In the genomic region with DNA sequence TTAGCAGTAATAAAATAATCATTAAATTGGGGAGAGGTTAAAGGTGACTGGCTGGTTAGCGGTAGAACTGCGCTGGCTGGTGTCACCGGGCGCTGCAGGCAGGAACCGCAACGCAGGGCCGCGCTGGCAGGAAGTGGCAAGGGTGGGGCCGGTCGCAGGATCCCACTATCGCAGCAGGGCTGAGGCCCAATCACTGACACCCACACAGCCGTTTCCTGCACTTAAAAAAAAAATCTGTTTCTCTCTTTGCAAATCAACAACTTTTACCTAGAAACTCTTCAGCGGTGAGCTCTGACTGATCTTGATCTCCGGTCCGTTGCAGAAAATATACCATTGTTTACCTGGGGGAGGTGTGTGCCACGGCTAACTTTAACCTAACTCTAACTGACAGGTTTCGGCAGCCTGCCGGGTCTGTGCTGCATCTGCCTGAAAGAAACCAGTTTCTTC, we compare ENCODE assay signal across 8 cellular contexts. TPM values are rescaled to one million over a fixed set of nuclear protein-coding genes. Genes with fewer than 3 reads are reported as not detected.
DNase-seq lines count a peak whose midpoint lies in the region; ATAC-seq and TF ChIP-seq lines count a peak whose summit lies in the region.

No MANE protein-coding gene starts in this region.

- H3K27ac ChIP-seq in endodermal cell (ENCODE audit: low read depth, low read length): no peak overlapping the region

- H3K9me3 ChIP-seq in endodermal cell (ENCODE audit: control insufficient read depth, low read length): no peaks in the 10 kb centered on the region

- H3K9me3 Mint-ChIP-seq in endodermal cell: no peaks in the 10 kb centered on the region

- TF ChIP-seq CTCF in endodermal cell (conservative IDR thresholded peaks at IDR 0.05): no peak

- no peaks in the 10 kb centered on the region for H3K27me3 ChIP-seq in endodermal cell (ENCODE audit: control insufficient read depth, insufficient read depth, low read length, poor library complexity, severe bottlenecking)

- no peaks in the 10 kb centered on the region for H3K4me1 ChIP-seq in endodermal cell (ENCODE audit: control insufficient read depth, insufficient read depth, low read length)

- peak overlapping the region; percentile 36 for H3K27ac Mint-ChIP-seq in endodermal cell

- H3K36me3 Mint-ChIP-seq in endodermal cell (ENCODE audit: low read depth): peaks cover 31% of the 10 kb centered on the region

- in situ Hi-C loops in GM18951 (cut with MboI; ENCODE audit: low sequenced_read_pairs, unreplicated experiment): no loop called here

- peaks cover 22% of the 10 kb centered on the region for H3K36me3 ChIP-seq in endodermal cell (ENCODE audit: control insufficient read depth, insufficient read depth, low read length)

- H3K27me3 Mint-ChIP-seq in endodermal cell (ENCODE audit: insufficient read depth): no peaks in the 10 kb centered on the region

- no peak overlapping the region for H3K9ac ChIP-seq in endodermal cell (ENCODE audit: extremely low read depth, low read length, poor library complexity, severe bottlenecking)

- H3K4me1 Mint-ChIP-seq in endodermal cell: peaks cover 16% of the 10 kb centered on the region

- DNase-seq in activated CD4-positive, CD25-positive, alpha-beta regulatory T cell treated with anti-CD3 and anti-CD28 coated beads, Interleukin-2, amount 50 U/mL, for 72 hours: peak; percentile 85
- no peak for DNase-seq in endodermal cell
- DNase-seq in stimulated activated CD4-positive, alpha-beta T cell treated with anti-CD3 and anti-CD28 coated beads, TNF-alpha, amount 100 ng/mL, for 4 hours (ENCODE audit: low read depth in 3 of 3): peak; percentile 43 to 79 (median 68)
- DNase-seq in OCI-M2 (lab: John Stamatoyannopoulos, UW; ENCODE audit: unreplicated experiment): no peak
- DNase-seq in cerebellar cortex (ENCODE audit: low spot score): no peak
- DNase-seq in H4 (ENCODE audit: low spot score): no peak

- H3K4me3 ChIP-seq in endodermal cell (ENCODE audit: low read length): no peak overlapping the region

- 90 to 94% methylated on average over 15 to 18 of the region's 18 CpGs for WGBS in endodermal cell (ENCODE audit: insufficient coverage in 1 of 2, insufficient read length in 1 of 2), 2 experiments

- peak; percentile 37 for TF ChIP-seq POLR2A in GM18951 (IDR thresholded peaks at IDR 0.05; ENCODE audit: extremely low read depth, insufficient read depth, insufficient read length)

- H3K4me3 Mint-ChIP-seq in endodermal cell: no peak overlapping the region

- ATAC-seq in HG03103 (IDR thresholded peaks at IDR 0.05; ENCODE audit: low read depth, unreplicated experiment): peak; percentile 46

RNA-seq across cellular contexts. Expression of a gene that starts 46.9 kb away (rescaled TPM):
- total RNA-seq in endodermal cell: 1 to 10 TPM in 1 of 2 donors, under 1 TPM in 1; 0.22 to 1.4 TPM
- 0.25 TPM for polyA plus RNA-seq in endodermal cell (2013, experiment 1 of 2)
- polyA plus RNA-seq in endodermal cell (2013, experiment 2 of 2): 0.17 TPM
- total RNA-seq in H4 (2014; rRNA removed; shearing (Covaris generic)): 0.23 and 1.1 TPM in 2 replicates

Comparison
In these comparisons a context has a peak if more than half of its experiments do, and no peak if none do; other contexts are left out.
1. DNase-seq: peak in activated CD4-positive, CD25-positive, alpha-beta regulatory T cell treated with anti-CD3 and anti-CD28 coated beads, Interleukin-2, amount 50 U/mL, for 72 hours (single experiment) and stimulated activated CD4-positive, alpha-beta T cell treated with anti-CD3 and anti-CD28 coated beads, TNF-alpha, amount 100 ng/mL, for 4 hours (3 of 3); none in endodermal cell (single experiment), OCI-M2 (single experiment), cerebellar cortex (single experiment) and H4 (single experiment).